1 cellular context compared by ENCODE assay signal in the genomic region with DNA sequence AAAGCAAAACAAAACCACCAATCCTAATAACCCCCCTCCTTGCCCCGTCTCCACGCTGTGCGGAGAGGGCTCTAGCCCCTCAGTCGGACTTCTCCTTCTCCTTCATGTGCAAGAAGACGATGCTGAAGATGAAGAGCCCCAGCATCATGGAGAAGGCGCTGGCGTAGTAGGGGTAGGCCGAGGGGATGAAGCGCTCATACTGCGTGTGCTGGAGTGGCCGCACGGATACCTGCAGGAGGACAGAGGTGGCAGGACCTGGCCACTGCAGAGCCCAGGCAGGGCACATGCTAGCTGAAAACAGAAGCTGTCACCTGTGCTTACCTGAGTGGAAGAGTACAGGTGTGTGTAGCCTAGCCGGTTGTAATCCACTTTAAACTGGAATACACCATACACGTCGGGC.
TF ChIP-seq lines count a peak whose summit lies in the region.

No MANE protein-coding gene starts in this region.

TF ChIP-seq in endothelial cell of umbilical vein, 7 proteins besides CTCF, POLR2A, EP300 and RAD21:
- TF ChIP-seq MAX (IDR thresholded peaks at IDR 0.05; ENCODE audit: insufficient read depth, insufficient read length): no peak
- TF ChIP-seq EZH2 (IDR thresholded peaks at IDR 0.05; ENCODE audit: borderline replicate concordance, low read depth, low read length, severe bottlenecking): no peak
- TF ChIP-seq POLR2AphosphoS5 (IDR thresholded peaks at IDR 0.05; ENCODE audit: insufficient read depth, low read depth, low read length): no peak
- no peak for TF ChIP-seq JUN (IDR thresholded peaks at IDR 0.05; ENCODE audit: borderline replicate concordance, insufficient read depth, insufficient read length, low read depth)
- TF ChIP-seq FOS (IDR thresholded peaks at IDR 0.05; ENCODE audit: borderline replicate concordance, insufficient read depth, low read length): no peak
- no peak for TF ChIP-seq GATA2 (IDR thresholded peaks at IDR 0.05; ENCODE audit: insufficient read depth, insufficient read length, low read depth, low read length)
- TF ChIP-seq MYC (IDR thresholded peaks at IDR 0.05; ENCODE audit: low read depth, low read length): no peak
